8 cellular contexts compared by ENCODE assay signal in the genomic region with DNA sequence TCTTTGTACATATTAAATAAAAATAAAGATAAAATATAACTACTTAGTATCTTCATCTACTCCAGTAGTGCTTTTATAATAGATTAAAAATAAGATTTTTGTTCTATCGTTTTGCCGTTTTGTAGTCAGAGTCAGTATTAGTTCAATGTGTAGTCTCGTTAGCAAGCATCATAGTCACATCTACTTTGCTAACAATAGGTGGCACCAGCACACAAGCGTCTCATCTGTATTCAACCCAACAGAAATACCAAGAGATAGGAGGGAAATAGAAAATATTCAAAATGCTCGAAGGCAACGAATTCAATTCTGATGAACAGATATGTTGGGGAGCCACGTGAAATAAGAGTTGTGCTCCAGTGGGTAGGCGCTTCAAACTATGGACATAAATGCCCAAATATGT. TPM values are rescaled to one million over a fixed set of nuclear protein-coding genes. Genes with fewer than 3 reads are reported as not detected.
DNase-seq lines count a peak whose midpoint lies in the region; ATAC-seq and TF ChIP-seq lines count a peak whose summit lies in the region.

No MANE protein-coding gene starts in this region.

- in situ Hi-C loops in SK-MEL-5 (cut with HindIII; ENCODE audit: low pct_unique_long_range_greater_than_20kb, low sequenced_read_pairs) = no loop called here

- TF ChIP-seq CTCF in KMS-11 (conservative IDR thresholded peaks at IDR 0.05; ENCODE audit: low read depth, low read length) (peak; percentile 55), hepatocyte (IDR thresholded peaks at IDR 0.05; ENCODE audit: poor library complexity) (peak; percentile 72)

- H3K4me3 ChIP-seq in KMS-11 (IDR thresholded peaks at IDR 0.05; ENCODE audit: insufficient read depth, low read depth, low read length) (no peak overlapping the region), hepatocyte (no peak overlapping the region)

- H2AFZ ChIP-seq in KMS-11 (ENCODE audit: low read depth) = peak overlapping the region; percentile 53
- no peak overlapping the region for H2AFZ ChIP-seq in hepatocyte

- no peaks in the 10 kb centered on the region for H3K36me3 ChIP-seq in KMS-11 (ENCODE audit: insufficient read depth)
- H3K36me3 ChIP-seq in hepatocyte (replicated peaks; ENCODE audit: insufficient read depth, low read depth) = no peaks in the 10 kb centered on the region

- H3K4me1 ChIP-seq in KMS-11 (ENCODE audit: low read depth, poor library complexity, severe bottlenecking) = no peaks in the 10 kb centered on the region
- H3K4me1 ChIP-seq in hepatocyte (ENCODE audit: insufficient read depth) = no peaks in the 10 kb centered on the region

- H3K4me2 ChIP-seq in KMS-11 (peak overlapping the region; percentile 46; the same call in 1 of the 2 replicates), hepatocyte (no peak overlapping the region)

- WGBS in hepatocyte (ENCODE audit: low lambda C conversion rate, missing lambda C conversion rate) = 47% methylated on average over 8 of the region's 8 CpGs

- H3K27me3 ChIP-seq in KMS-11 (ENCODE audit: insufficient read depth, low read depth) = no peaks in the 10 kb centered on the region
- no peaks in the 10 kb centered on the region for H3K27me3 ChIP-seq in hepatocyte

- DNase-seq in NCI-H2227 (lab: John Stamatoyannopoulos, UW; ENCODE audit: unreplicated experiment) (peak; percentile 3), NCI-H2227 treated with DMSO at 0.1 percent for 48 hours (lab: John Stamatoyannopoulos, UW) (no peak), SK-MEL-5 (ENCODE audit: low read depth, low spot score) (peak; percentile 67), hepatocyte (ENCODE audit: low spot score) (peak; percentile 42), foreskin melanocyte (no peak)
- DNase-seq in activated T-cell treated with anti-CD3 and anti-CD28 coated beads, Interleukin-2, amount 50 U/mL, for 1 hour = no peak

- H3K9me2 ChIP-seq in hepatocyte (replicated peaks; ENCODE audit: insufficient read depth) = no peaks in the 10 kb centered on the region

- no peak for ATAC-seq in GM21423 (IDR thresholded peaks at IDR 0.05; ENCODE audit: unreplicated experiment)

- no peak overlapping the region for H3K27ac ChIP-seq in KMS-11
- H3K27ac ChIP-seq in hepatocyte = no peak overlapping the region

- no peaks in the 10 kb centered on the region for H3K79me2 ChIP-seq in KMS-11 (ENCODE audit: insufficient read depth, low read depth)
- no peaks in the 10 kb centered on the region for H3K79me2 ChIP-seq in hepatocyte

- H3K9ac ChIP-seq in KMS-11 = no peak overlapping the region

- H3K9me3 ChIP-seq in hepatocyte (ENCODE audit: low read depth) = no peaks in the 10 kb centered on the region

- H4K20me1 ChIP-seq in KMS-11 (ENCODE audit: insufficient read depth) (no peaks in the 10 kb centered on the region), hepatocyte (ENCODE audit: insufficient read depth, poor library complexity, severe bottlenecking) (no peaks in the 10 kb centered on the region)

RNA-seq across cellular contexts. Expression of a gene that starts 21.4 kb away (rescaled TPM):
- 65.3 and 66.9 TPM in 2 replicates for total RNA-seq in SK-MEL-5 (2014; rRNA removed; shearing (Covaris generic))
- 64.9 and 75.1 TPM in 2 replicates for polyA plus RNA-seq in SK-MEL-5 (2015; cell fraction: cytosol; rRNA removed)
- polyA plus RNA-seq in SK-MEL-5 (2015; cell fraction: nucleus; rRNA removed) = 33.2 and 41.1 TPM in 2 replicates
- total RNA-seq in hepatocyte = 78.8 and 95.7 TPM in 2 replicates
- polyA plus RNA-seq in hepatocyte = 48.1 and 49.0 TPM in 2 replicates

RNA-seq across cellular contexts. Expression of a gene that starts 45.5 kb away (rescaled TPM):
- 0.03 TPM in 1 of 2 replicates, not detected in the other for total RNA-seq in SK-MEL-5 (2014; rRNA removed; shearing (Covaris generic))
- polyA plus RNA-seq in SK-MEL-5 (2015; cell fraction: cytosol; rRNA removed) = not detected in 2 replicates
- not detected in 2 replicates for polyA plus RNA-seq in SK-MEL-5 (2015; cell fraction: nucleus; rRNA removed)
- 1.7 and 2.0 TPM in 2 replicates for total RNA-seq in hepatocyte
- polyA plus RNA-seq in hepatocyte = 1.6 and 2.3 TPM in 2 replicates

Comparison
In these comparisons a context has a peak if more than half of its experiments do, and no peak if none do; other contexts are left out.
1. DNase-seq: peak in NCI-H2227 (single experiment), SK-MEL-5 (single experiment) and hepatocyte (single experiment); none in NCI-H2227 treated with DMSO at 0.1 percent for 48 hours (single experiment), foreskin melanocyte (single experiment) and activated T-cell treated with anti-CD3 and anti-CD28 coated beads, Interleukin-2, amount 50 U/mL, for 1 hour (single experiment).